In genomic region chr14:101537286-101537685, GRCh38 we compare ENCODE assay signal across 1 cellular context.
TF ChIP-seq lines count a peak whose summit lies in the region.

No MANE protein-coding gene starts in this region.

TF ChIP-seq in K562, 482 proteins besides CTCF, POLR2A, EP300 and RAD21 (continued from another document):
- TF ChIP-seq USF2 (CRISPR knock-in tag; IDR thresholded peaks at IDR 0.05) (peak; percentile 81), IFI16 (CRISPR knock-in tag; IDR thresholded peaks at IDR 0.05) (no peak), USF1 (CRISPR knock-in tag; IDR thresholded peaks at IDR 0.05) (peak; percentile 64), ATF1 (CRISPR knock-in tag; IDR thresholded peaks at IDR 0.05) (no peak), ATF1 (tag; IDR thresholded peaks at IDR 0.05) (no peak), RAD51 (IDR thresholded peaks at IDR 0.05; ENCODE audit: borderline replicate concordance, low read depth) (peak; percentile 47), NRF1 (conservative IDR thresholded peaks at IDR 0.05 in 1 of 2, IDR thresholded peaks at IDR 0.05 in 1 of 2) (no peak), TEAD4 (IDR thresholded peaks at IDR 0.05; ENCODE audit: low read length) (no peak), TEAD4 (CRISPR knock-in tag; IDR thresholded peaks at IDR 0.05; ENCODE audit: borderline replicate concordance) (no peak), E2F4 (CRISPR knock-in tag; IDR thresholded peaks at IDR 0.05; ENCODE audit: low read depth) (no peak), IRF2 (CRISPR knock-in tag; IDR thresholded peaks at IDR 0.05) (no peak), FOXJ3 (CRISPR knock-in tag; IDR thresholded peaks at IDR 0.05) (no peak), SMARCB1 (IDR thresholded peaks at IDR 0.05; ENCODE audit: insufficient read length, low read depth) (no peak), HMG20A (CRISPR knock-in tag; conservative IDR thresholded peaks at IDR 0.05) (no peak)
